ENCODE assay signal across 27 cellular contexts in genomic region chr5:117682416-117682815, GRCh38.
"Had no signal": no experiment of that assay in that cellular context is flagged by ENCODE, and none has a peak within 500 bp of the region (broad histone marks: within the 10 kb centered on the region; RNA-seq: fewer than 3 reads in every experiment).

No MANE protein-coding gene starts in this region.

- H3K4me1 ChIP-seq: adrenal gland, breast epithelium, parathyroid adenoma, psoas muscle, right atrium auricular region, stomach, thyroid gland, upper lobe of right lung had no signal

- H3K9me3 ChIP-seq: adrenal gland, breast epithelium, esophagus muscularis mucosa, left ventricle myocardium inferior, psoas muscle, right atrium auricular region, stomach, thyroid gland, upper lobe of right lung had no signal

- ATAC-seq: activated CD4-positive, alpha-beta T cell treated with anti-CD3 and anti-CD28 coated beads for 36 hours; naive thymus-derived CD4-positive, alpha-beta T cell; psoas muscle; stimulated activated naive B cell treated with anti-CD40 and anti-IgM and Interleukin-4, amounts not matched to agents 10 μg/mL and 1 μg/mL and 100 μg/mL, for 72 hours; upper lobe of right lung had no signal

- H3K36me3 ChIP-seq: adrenal gland, breast epithelium, esophagus muscularis mucosa, left ventricle myocardium inferior, right atrium auricular region, stomach, thyroid gland, upper lobe of right lung had no signal

- H3K9ac ChIP-seq: parathyroid adenoma had no signal

- H3K27me3 ChIP-seq: adrenal gland, breast epithelium, esophagus muscularis mucosa, right atrium auricular region, stomach, thyroid gland, upper lobe of right lung had no signal

- H3K27ac ChIP-seq: adrenal gland, breast epithelium, esophagus muscularis mucosa, left ventricle myocardium inferior, parathyroid adenoma, psoas muscle, right atrium auricular region, stomach, thyroid gland, upper lobe of right lung had no signal

- H2AFZ ChIP-seq: parathyroid adenoma had no signal

- H3K4me3 ChIP-seq: adrenal gland, breast epithelium, esophagus muscularis mucosa, left ventricle myocardium inferior, psoas muscle, right atrium auricular region, stomach, thyroid gland, upper lobe of right lung had no signal

- DNase-seq: activated CD4-positive, alpha-beta T cell treated with anti-CD3 and anti-CD28 coated beads for 36 hours; activated CD4-positive, CD25-positive, alpha-beta regulatory T cell; activated effector memory CD4-positive, alpha-beta T cell treated with Interleukin-2 at 50 U/mL for 16 hours; activated naive CD4-positive, alpha-beta T cell treated with Interleukin-2 at 50 U/mL for 16 hours; activated T-cell treated with anti-CD3 and anti-CD28 coated beads for 4 hours; adrenal gland; aorta; central memory CD4-positive, alpha-beta T cell; dermis blood vessel endothelial cell; effector CD4-positive, alpha-beta T cell; islet precursor cell; left ventricle myocardium inferior; naive thymus-derived CD4-positive, alpha-beta T cell; occipital lobe; psoas muscle; stimulated activated CD4-positive, alpha-beta T cell treated with anti-CD3 and anti-CD28 coated beads, Interleukin-15, amount 100 ng/mL, for 24 hours; stimulated activated CD4-positive, alpha-beta T cell treated with anti-CD3 and anti-CD28 coated beads, Interleukin-2, amount 100 ng/mL, for 24 hours; stimulated activated naive B cell treated with anti-CD40 and anti-IgM and Interleukin-4, amounts not matched to agents 10 μg/mL and 1 μg/mL and 100 μg/mL, for 72 hours; stomach; SW 1271; T-helper 2 cell; thyroid gland; upper lobe of right lung had no signal
